In the genomic region with DNA sequence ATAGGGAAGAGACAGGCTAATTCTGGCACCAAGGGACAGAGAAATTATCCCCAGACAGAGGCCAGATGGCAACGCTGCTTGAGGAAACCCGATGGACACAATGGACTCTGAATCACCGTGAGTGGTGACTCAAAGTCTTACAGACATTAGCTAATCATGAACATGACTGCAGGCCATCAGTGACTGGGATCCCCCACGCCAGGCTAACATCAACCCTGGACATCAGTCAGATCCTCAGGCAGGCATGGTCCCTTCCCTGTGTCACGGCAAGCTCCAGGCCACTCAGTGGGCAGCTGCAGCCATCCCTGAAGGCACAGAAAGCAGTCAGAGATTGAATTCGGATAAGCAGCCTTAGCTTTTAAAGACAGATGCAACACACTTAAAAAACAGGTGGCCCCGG, we compare ENCODE assay signal across 1 cellular context.
TF ChIP-seq lines count a peak whose summit lies in the region.

No MANE protein-coding gene starts in this region.

TF ChIP-seq in WTC11, 78 proteins besides CTCF, POLR2A, EP300 and RAD21 (continued from another document and continues in another):
- TF ChIP-seq, protein P1, sequence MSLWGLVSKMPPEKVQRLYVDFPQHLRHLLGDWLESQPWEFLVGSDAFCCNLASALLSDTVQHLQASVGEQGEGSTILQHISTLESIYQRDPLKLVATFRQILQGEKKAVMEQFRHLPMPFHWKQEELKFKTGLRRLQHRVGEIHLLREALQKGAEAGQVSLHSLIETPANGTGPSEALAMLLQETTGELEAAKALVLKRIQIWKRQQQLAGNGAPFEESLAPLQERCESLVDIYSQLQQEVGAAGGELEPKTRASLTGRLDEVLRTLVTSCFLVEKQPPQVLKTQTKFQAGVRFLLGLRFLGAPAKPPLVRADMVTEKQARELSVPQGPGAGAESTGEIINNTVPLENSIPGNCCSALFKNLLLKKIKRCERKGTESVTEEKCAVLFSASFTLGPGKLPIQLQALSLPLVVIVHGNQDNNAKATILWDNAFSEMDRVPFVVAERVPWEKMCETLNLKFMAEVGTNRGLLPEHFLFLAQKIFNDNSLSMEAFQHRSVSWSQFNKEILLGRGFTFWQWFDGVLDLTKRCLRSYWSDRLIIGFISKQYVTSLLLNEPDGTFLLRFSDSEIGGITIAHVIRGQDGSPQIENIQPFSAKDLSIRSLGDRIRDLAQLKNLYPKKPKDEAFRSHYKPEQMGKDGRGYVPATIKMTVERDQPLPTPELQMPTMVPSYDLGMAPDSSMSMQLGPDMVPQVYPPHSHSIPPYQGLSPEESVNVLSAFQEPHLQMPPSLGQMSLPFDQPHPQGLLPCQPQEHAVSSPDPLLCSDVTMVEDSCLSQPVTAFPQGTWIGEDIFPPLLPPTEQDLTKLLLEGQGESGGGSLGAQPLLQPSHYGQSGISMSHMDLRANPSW (CRISPR knock-in tag; conservative IDR thresholded peaks at IDR 0.05; ENCODE audit: low read depth), result no peak
- TF ChIP-seq, protein P2, sequence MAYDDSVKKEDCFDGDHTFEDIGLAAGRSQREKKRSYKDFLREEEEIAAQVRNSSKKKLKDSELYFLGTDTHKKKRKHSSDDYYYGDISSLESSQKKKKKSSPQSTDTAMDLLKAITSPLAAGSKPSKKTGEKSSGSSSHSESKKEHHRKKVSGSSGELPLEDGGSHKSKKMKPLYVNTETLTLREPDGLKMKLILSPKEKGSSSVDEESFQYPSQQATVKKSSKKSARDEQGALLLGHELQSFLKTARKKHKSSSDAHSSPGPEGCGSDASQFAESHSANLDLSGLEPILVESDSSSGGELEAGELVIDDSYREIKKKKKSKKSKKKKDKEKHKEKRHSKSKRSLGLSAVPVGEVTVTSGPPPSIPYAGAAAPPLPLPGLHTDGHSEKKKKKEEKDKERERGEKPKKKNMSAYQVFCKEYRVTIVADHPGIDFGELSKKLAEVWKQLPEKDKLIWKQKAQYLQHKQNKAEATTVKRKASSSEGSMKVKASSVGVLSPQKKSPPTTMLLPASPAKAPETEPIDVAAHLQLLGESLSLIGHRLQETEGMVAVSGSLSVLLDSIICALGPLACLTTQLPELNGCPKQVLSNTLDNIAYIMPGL (CRISPR knock-in tag; IDR thresholded peaks at IDR 0.05), result no peak
- no peak for TF ChIP-seq IRF2 (CRISPR knock-in tag; IDR thresholded peaks at IDR 0.05; ENCODE audit: borderline replicate concordance, low read depth)
- TF ChIP-seq, protein P3, sequence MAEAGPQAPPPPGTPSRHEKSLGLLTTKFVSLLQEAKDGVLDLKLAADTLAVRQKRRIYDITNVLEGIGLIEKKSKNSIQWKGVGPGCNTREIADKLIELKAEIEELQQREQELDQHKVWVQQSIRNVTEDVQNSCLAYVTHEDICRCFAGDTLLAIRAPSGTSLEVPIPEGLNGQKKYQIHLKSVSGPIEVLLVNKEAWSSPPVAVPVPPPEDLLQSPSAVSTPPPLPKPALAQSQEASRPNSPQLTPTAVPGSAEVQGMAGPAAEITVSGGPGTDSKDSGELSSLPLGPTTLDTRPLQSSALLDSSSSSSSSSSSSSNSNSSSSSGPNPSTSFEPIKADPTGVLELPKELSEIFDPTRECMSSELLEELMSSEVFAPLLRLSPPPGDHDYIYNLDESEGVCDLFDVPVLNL (CRISPR knock-in tag; IDR thresholded peaks at IDR 0.05; ENCODE audit: borderline replicate concordance, low read depth), result no peak
- TF ChIP-seq, protein P4, sequence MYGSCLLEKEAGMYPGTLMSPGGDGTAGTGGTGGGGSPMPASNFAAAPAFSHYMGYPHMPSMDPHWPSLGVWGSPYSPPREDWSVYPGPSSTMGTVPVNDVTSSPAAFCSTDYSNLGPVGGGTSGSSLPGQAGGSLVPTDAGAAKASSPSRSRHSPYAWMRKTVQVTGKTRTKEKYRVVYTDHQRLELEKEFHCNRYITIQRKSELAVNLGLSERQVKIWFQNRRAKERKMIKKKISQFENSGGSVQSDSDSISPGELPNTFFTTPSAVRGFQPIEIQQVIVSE (CRISPR knock-in tag; IDR thresholded peaks at IDR 0.05; ENCODE audit: borderline replicate concordance), result no peak
- TF ChIP-seq, protein P5, sequence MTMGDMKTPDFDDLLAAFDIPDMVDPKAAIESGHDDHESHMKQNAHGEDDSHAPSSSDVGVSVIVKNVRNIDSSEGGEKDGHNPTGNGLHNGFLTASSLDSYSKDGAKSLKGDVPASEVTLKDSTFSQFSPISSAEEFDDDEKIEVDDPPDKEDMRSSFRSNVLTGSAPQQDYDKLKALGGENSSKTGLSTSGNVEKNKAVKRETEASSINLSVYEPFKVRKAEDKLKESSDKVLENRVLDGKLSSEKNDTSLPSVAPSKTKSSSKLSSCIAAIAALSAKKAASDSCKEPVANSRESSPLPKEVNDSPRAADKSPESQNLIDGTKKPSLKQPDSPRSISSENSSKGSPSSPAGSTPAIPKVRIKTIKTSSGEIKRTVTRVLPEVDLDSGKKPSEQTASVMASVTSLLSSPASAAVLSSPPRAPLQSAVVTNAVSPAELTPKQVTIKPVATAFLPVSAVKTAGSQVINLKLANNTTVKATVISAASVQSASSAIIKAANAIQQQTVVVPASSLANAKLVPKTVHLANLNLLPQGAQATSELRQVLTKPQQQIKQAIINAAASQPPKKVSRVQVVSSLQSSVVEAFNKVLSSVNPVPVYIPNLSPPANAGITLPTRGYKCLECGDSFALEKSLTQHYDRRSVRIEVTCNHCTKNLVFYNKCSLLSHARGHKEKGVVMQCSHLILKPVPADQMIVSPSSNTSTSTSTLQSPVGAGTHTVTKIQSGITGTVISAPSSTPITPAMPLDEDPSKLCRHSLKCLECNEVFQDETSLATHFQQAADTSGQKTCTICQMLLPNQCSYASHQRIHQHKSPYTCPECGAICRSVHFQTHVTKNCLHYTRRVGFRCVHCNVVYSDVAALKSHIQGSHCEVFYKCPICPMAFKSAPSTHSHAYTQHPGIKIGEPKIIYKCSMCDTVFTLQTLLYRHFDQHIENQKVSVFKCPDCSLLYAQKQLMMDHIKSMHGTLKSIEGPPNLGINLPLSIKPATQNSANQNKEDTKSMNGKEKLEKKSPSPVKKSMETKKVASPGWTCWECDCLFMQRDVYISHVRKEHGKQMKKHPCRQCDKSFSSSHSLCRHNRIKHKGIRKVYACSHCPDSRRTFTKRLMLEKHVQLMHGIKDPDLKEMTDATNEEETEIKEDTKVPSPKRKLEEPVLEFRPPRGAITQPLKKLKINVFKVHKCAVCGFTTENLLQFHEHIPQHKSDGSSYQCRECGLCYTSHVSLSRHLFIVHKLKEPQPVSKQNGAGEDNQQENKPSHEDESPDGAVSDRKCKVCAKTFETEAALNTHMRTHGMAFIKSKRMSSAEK (CRISPR knock-in tag; IDR thresholded peaks at IDR 0.05; ENCODE audit: borderline replicate concordance), result no peak
- TF ChIP-seq MXD4 (CRISPR knock-in tag; IDR thresholded peaks at IDR 0.05; ENCODE audit: borderline replicate concordance), result no peak
- TF ChIP-seq, protein P6, sequence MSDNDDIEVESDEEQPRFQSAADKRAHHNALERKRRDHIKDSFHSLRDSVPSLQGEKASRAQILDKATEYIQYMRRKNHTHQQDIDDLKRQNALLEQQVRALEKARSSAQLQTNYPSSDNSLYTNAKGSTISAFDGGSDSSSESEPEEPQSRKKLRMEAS (CRISPR knock-in tag; IDR thresholded peaks at IDR 0.05), result no peak
- TF ChIP-seq, protein P7, sequence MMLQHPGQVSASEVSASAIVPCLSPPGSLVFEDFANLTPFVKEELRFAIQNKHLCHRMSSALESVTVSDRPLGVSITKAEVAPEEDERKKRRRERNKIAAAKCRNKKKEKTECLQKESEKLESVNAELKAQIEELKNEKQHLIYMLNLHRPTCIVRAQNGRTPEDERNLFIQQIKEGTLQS (CRISPR knock-in tag; conservative IDR thresholded peaks at IDR 0.05), result no peak
- TF ChIP-seq, protein P8, sequence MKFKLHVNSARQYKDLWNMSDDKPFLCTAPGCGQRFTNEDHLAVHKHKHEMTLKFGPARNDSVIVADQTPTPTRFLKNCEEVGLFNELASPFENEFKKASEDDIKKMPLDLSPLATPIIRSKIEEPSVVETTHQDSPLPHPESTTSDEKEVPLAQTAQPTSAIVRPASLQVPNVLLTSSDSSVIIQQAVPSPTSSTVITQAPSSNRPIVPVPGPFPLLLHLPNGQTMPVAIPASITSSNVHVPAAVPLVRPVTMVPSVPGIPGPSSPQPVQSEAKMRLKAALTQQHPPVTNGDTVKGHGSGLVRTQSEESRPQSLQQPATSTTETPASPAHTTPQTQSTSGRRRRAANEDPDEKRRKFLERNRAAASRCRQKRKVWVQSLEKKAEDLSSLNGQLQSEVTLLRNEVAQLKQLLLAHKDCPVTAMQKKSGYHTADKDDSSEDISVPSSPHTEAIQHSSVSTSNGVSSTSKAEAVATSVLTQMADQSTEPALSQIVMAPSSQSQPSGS (CRISPR knock-in tag; IDR thresholded peaks at IDR 0.05; ENCODE audit: borderline replicate concordance, low read depth), result no peak
- TF ChIP-seq, protein P9, sequence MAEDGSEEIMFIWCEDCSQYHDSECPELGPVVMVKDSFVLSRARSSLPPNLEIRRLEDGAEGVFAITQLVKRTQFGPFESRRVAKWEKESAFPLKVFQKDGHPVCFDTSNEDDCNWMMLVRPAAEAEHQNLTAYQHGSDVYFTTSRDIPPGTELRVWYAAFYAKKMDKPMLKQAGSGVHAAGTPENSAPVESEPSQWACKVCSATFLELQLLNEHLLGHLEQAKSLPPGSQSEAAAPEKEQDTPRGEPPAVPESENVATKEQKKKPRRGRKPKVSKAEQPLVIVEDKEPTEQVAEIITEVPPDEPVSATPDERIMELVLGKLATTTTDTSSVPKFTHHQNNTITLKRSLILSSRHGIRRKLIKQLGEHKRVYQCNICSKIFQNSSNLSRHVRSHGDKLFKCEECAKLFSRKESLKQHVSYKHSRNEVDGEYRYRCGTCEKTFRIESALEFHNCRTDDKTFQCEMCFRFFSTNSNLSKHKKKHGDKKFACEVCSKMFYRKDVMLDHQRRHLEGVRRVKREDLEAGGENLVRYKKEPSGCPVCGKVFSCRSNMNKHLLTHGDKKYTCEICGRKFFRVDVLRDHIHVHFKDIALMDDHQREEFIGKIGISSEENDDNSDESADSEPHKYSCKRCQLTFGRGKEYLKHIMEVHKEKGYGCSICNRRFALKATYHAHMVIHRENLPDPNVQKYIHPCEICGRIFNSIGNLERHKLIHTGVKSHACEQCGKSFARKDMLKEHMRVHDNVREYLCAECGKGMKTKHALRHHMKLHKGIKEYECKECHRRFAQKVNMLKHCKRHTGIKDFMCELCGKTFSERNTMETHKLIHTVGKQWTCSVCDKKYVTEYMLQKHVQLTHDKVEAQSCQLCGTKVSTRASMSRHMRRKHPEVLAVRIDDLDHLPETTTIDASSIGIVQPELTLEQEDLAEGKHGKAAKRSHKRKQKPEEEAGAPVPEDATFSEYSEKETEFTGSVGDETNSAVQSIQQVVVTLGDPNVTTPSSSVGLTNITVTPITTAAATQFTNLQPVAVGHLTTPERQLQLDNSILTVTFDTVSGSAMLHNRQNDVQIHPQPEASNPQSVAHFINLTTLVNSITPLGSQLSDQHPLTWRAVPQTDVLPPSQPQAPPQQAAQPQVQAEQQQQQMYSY (CRISPR knock-in tag; IDR thresholded peaks at IDR 0.05), result no peak
- TF ChIP-seq, protein P10, sequence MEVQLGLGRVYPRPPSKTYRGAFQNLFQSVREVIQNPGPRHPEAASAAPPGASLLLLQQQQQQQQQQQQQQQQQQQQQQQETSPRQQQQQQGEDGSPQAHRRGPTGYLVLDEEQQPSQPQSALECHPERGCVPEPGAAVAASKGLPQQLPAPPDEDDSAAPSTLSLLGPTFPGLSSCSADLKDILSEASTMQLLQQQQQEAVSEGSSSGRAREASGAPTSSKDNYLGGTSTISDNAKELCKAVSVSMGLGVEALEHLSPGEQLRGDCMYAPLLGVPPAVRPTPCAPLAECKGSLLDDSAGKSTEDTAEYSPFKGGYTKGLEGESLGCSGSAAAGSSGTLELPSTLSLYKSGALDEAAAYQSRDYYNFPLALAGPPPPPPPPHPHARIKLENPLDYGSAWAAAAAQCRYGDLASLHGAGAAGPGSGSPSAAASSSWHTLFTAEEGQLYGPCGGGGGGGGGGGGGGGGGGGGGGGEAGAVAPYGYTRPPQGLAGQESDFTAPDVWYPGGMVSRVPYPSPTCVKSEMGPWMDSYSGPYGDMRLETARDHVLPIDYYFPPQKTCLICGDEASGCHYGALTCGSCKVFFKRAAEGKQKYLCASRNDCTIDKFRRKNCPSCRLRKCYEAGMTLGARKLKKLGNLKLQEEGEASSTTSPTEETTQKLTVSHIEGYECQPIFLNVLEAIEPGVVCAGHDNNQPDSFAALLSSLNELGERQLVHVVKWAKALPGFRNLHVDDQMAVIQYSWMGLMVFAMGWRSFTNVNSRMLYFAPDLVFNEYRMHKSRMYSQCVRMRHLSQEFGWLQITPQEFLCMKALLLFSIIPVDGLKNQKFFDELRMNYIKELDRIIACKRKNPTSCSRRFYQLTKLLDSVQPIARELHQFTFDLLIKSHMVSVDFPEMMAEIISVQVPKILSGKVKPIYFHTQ (CRISPR knock-in tag; IDR thresholded peaks at IDR 0.05), result no peak
- TF ChIP-seq, protein P11, sequence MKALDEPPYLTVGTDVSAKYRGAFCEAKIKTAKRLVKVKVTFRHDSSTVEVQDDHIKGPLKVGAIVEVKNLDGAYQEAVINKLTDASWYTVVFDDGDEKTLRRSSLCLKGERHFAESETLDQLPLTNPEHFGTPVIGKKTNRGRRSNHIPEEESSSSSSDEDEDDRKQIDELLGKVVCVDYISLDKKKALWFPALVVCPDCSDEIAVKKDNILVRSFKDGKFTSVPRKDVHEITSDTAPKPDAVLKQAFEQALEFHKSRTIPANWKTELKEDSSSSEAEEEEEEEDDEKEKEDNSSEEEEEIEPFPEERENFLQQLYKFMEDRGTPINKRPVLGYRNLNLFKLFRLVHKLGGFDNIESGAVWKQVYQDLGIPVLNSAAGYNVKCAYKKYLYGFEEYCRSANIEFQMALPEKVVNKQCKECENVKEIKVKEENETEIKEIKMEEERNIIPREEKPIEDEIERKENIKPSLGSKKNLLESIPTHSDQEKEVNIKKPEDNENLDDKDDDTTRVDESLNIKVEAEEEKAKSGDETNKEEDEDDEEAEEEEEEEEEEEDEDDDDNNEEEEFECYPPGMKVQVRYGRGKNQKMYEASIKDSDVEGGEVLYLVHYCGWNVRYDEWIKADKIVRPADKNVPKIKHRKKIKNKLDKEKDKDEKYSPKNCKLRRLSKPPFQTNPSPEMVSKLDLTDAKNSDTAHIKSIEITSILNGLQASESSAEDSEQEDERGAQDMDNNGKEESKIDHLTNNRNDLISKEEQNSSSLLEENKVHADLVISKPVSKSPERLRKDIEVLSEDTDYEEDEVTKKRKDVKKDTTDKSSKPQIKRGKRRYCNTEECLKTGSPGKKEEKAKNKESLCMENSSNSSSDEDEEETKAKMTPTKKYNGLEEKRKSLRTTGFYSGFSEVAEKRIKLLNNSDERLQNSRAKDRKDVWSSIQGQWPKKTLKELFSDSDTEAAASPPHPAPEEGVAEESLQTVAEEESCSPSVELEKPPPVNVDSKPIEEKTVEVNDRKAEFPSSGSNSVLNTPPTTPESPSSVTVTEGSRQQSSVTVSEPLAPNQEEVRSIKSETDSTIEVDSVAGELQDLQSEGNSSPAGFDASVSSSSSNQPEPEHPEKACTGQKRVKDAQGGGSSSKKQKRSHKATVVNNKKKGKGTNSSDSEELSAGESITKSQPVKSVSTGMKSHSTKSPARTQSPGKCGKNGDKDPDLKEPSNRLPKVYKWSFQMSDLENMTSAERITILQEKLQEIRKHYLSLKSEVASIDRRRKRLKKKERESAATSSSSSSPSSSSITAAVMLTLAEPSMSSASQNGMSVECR (CRISPR knock-in tag; IDR thresholded peaks at IDR 0.05; ENCODE audit: borderline replicate concordance), result no peak
- TF ChIP-seq, protein P12, sequence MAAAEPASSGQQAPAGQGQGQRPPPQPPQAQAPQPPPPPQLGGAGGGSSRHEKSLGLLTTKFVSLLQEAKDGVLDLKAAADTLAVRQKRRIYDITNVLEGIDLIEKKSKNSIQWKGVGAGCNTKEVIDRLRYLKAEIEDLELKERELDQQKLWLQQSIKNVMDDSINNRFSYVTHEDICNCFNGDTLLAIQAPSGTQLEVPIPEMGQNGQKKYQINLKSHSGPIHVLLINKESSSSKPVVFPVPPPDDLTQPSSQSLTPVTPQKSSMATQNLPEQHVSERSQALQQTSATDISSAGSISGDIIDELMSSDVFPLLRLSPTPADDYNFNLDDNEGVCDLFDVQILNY (CRISPR knock-in tag; IDR thresholded peaks at IDR 0.05), result no peak
